Comparison of ENCODE assay signal across 15 cellular contexts in the genomic region with DNA sequence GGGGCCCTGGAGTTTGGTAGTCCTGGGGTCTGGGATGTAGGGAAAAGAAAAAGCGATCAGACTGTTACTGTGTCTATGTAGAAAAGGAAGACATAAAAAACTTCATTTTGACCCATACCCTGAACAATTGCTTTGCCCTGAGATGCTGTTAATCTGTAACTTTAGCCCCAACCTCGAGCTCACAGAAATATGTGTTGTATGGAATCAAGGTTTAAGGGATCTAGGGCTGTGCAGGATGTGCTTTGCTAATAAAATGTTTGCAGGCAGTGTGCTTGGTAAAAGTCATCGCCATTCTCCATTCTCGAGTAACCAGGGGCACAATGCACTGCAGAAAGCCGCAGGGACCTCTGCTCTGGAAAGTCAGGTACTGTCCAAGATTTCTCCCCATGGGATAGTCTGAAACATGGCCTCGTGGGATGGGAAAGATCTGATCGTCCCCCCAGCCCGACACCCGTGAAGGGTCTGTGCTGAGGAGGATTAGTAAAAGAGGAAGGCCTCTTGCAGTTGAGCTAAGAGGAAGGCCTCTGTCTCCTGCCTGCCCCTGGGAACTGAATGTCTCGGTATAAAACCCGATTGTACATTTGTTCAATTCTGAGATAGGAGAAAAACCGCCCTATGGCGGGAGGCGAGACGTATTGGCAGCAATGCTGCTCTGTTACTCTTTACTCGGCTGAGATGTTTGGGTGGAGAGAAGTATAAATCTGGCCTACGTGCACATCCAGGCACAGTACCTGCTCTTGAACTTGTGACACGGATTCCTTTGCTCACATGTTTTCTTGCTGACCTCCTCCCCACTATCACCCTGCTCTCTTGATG. TPM values are rescaled to one million over a fixed set of nuclear protein-coding genes. Genes with fewer than 3 reads are reported as not detected.
A peak's percentile ranks its signal among the peaks of the same experiment; 100 is the strongest.
DNase-seq lines count a peak whose midpoint lies in the region; TF ChIP-seq lines count a peak whose summit lies in the region.
"Not testable (repeated sequence)": the region's sequence is repeated elsewhere in the genome, so short reads cannot be mapped to it uniquely, and the experiment has no call there.
"Had no signal": no experiment of that assay in that cellular context is flagged by ENCODE, and none has a peak within 500 bp of the region (broad histone marks: within the 10 kb centered on the region; RNA-seq: fewer than 3 reads in every experiment).

No MANE protein-coding gene starts in this region.

- H3K79me2 ChIP-seq in OCI-LY3 (ENCODE audit: low read length), result not testable (repeated sequence)

- peaks cover 61% of the 10 kb centered on the region for H3K4me1 Mint-ChIP-seq in CD14-positive monocyte
- H3K4me1 Mint-ChIP-seq in endothelial cell (ENCODE audit: unreplicated experiment), result peaks cover 11% of the 10 kb centered on the region

- 85% methylated on average over 13 of the region's 18 CpGs for WGBS in mesenchymal stem cell
- 45 to 49% methylated on average over 7 to 18 of the region's 18 CpGs for WGBS in transverse colon (ENCODE audit: low coverage in 1 of 2), 2 donors

- peak overlapping the region; percentile 89 for H3K4me2 ChIP-seq in OCI-LY3 (ENCODE audit: low read length)
- peak overlapping the region; percentile 73 for H3K4me2 ChIP-seq in mesenchymal stem cell (ENCODE audit: low read length, poor library complexity, severe bottlenecking)

- peak overlapping the region in 1 of 2 experiments; percentile 7 for H2BK12ac ChIP-seq in mesenchymal stem cell (ENCODE audit: low read length in 2 of 2)

- not testable (repeated sequence) for TF ChIP-seq EP300 in transverse colon (IDR thresholded peaks at IDR 0.05; ENCODE audit: low read depth)

- H3K27ac ChIP-seq in OCI-LY3 (ENCODE audit: low read length) (peak overlapping the region; percentile 80), VCaP (peak overlapping the region; percentile 48), mesenchymal stem cell (ENCODE audit: low read length, poor library complexity, severe bottlenecking) (peak overlapping the region; percentile 98), transverse colon (peak overlapping the region; percentile 77 to 86 (median 82))

- not testable (repeated sequence) for H3K23ac ChIP-seq in mesenchymal stem cell (ENCODE audit: low read length in 2 of 2)

- H2BK120ac ChIP-seq in mesenchymal stem cell (ENCODE audit: low read depth, low read length), result peak overlapping the region; percentile 90

- H3K14ac ChIP-seq in mesenchymal stem cell (ENCODE audit: low read length in 2 of 2), result not testable (repeated sequence)

- not testable (repeated sequence) for H4K20me1 ChIP-seq in OCI-LY3 (ENCODE audit: insufficient read depth, low read length)

- peak overlapping the region; percentile 7; the same call in 1 of the 2 replicates for H2AFZ ChIP-seq in OCI-LY3 (ENCODE audit: low read depth, low read length)
- H2AFZ ChIP-seq in mesenchymal stem cell (ENCODE audit: low read depth, low read length), result not testable (repeated sequence)

- not testable (repeated sequence) for H2BK15ac ChIP-seq in mesenchymal stem cell (ENCODE audit: low read depth, poor library complexity, severe bottlenecking)

- H3K27me3 Mint-ChIP-seq in CD14-positive monocyte (ENCODE audit: low read depth in 3 of 3); endothelial cell (ENCODE audit: unreplicated experiment): not testable (repeated sequence)

- not testable (repeated sequence) for TF ChIP-seq CTCF in CD14-positive monocyte (IDR thresholded peaks at IDR 0.05); OCI-LY3 (IDR thresholded peaks at IDR 0.05; ENCODE audit: low read depth, low read length); VCaP (conservative IDR thresholded peaks at IDR 0.05); endothelial cell (IDR thresholded peaks at IDR 0.05; ENCODE audit: unreplicated experiment); transverse colon (IDR thresholded peaks at IDR 0.05)

- H3K4me1 ChIP-seq in OCI-LY3 (ENCODE audit: low read length) (peaks cover 51% of the 10 kb centered on the region), mesenchymal stem cell (ENCODE audit: control insufficient read depth, insufficient read depth, low read depth, low read length) (peaks cover 30% of the 10 kb centered on the region), transverse colon (peaks cover 0 to 45% (median 33%) of the 10 kb centered on the region in 4 donors)

- H3K18ac ChIP-seq in mesenchymal stem cell (ENCODE audit: low read depth in 1 of 2, low read length in 2 of 2), result not testable (repeated sequence)

- H4K8ac ChIP-seq in mesenchymal stem cell (ENCODE audit: low read length), result peak overlapping the region; percentile 51

- not testable (repeated sequence) for H3K36me3 Mint-ChIP-seq in CD14-positive monocyte; endothelial cell (ENCODE audit: low read depth, unreplicated experiment)

- peak overlapping the region; percentile 89 to 96 (median 94) for H3K27ac Mint-ChIP-seq in CD14-positive monocyte
- not testable (repeated sequence) for H3K27ac Mint-ChIP-seq in endothelial cell (ENCODE audit: unreplicated experiment)

- not testable (repeated sequence) for H4K91ac ChIP-seq in mesenchymal stem cell (ENCODE audit: low read length)

- not testable (repeated sequence) for H3K27me3 ChIP-seq in OCI-LY3 (ENCODE audit: low read depth, low read length); mesenchymal stem cell (ENCODE audit: control insufficient read depth in 1 of 2, insufficient read depth in 1 of 2, low read length in 2 of 2); transverse colon

- H3K9me3 ChIP-seq in OCI-LY3 (ENCODE audit: insufficient read depth, low read length); mesenchymal stem cell (ENCODE audit: control insufficient read depth, low read length); transverse colon: not testable (repeated sequence)

- peak overlapping the region; percentile 76 for H3K4me3 ChIP-seq in OCI-LY3 (ENCODE audit: low read length)
- not testable (repeated sequence) for H3K4me3 ChIP-seq in mesenchymal stem cell (ENCODE audit: insufficient read depth in 1 of 2, low read depth in 1 of 2, low read length in 2 of 2); transverse colon

- peak overlapping the region; percentile 89 for H3K9ac ChIP-seq in OCI-LY3 (ENCODE audit: low read length)
- not testable (repeated sequence) for H3K9ac ChIP-seq in mesenchymal stem cell (ENCODE audit: low read length)

- not testable (repeated sequence) for H3K36me3 ChIP-seq in OCI-LY3 (replicated peaks; ENCODE audit: low read depth, low read length); mesenchymal stem cell (ENCODE audit: control insufficient read depth in 1 of 2, insufficient read depth in 2 of 2, low read depth in 1 of 2, low read length in 2 of 2); transverse colon

- peak; percentile 19 for TF ChIP-seq POLR2A in transverse colon (IDR thresholded peaks at IDR 0.05)

- not testable (repeated sequence) for H3K79me1 ChIP-seq in mesenchymal stem cell (replicated peaks; ENCODE audit: low read length, poor library complexity, severe bottlenecking)

- peak overlapping the region; percentile 97 for H2BK5ac ChIP-seq in mesenchymal stem cell (ENCODE audit: low read depth, low read length, poor library complexity, severe bottlenecking)

- not testable (repeated sequence) for DNase-seq in CD14-positive monocyte (ENCODE audit: low spot score); endothelial cell (ENCODE audit: low spot score); mesenchymal stem cell; transverse colon
- DNase-seq in KBM-7, result peak; percentile 48
- DNase-seq in renal cortical epithelial cell (ENCODE audit: low read depth), result peak; percentile 67

- peak overlapping the region; percentile 51 to 84 for H3K4me3 Mint-ChIP-seq in CD14-positive monocyte
- peak overlapping the region; percentile 21 for H3K4me3 Mint-ChIP-seq in endothelial cell (ENCODE audit: unreplicated experiment)

- in situ Hi-C loops in KBM-7 (cut with MboI; ENCODE audit: low pct_unique_long_range_greater_than_20kb, low sequenced_read_pairs) (loop anchor here (10.0 kb wide), 1 partner anchor 48 kb away; no protein-coding TSS in a partner anchor), transverse colon (cut with MboI; ENCODE audit: low pct_ligation_motif_present in 1 of 4, low pct_unique_long_range_greater_than_20kb in 1 of 4, low sequenced_read_pairs in 3 of 4) (loop anchor here in 2 of 4 donors (10.0 to 25.0 kb wide), 2 partner anchors 48 to 140 kb away; partner anchors contain the start of gene IQCN (in 1 of the 2))

- H3K9me3 Mint-ChIP-seq in CD14-positive monocyte; endothelial cell (ENCODE audit: unreplicated experiment): not testable (repeated sequence)

- peak overlapping the region in 1 of 2 experiments; percentile 59 for H3K4ac ChIP-seq in mesenchymal stem cell (ENCODE audit: low read depth in 1 of 2, low read length in 2 of 2)

- intact Hi-C loops in CD14-positive monocyte (cut with micrococcal nuclease), result loop anchor here in 1 of 2 donors (2.0 kb wide), 1 partner anchor 14 kb away; no protein-coding TSS in a partner anchor
- intact Hi-C loops in transverse colon (cut with DNase I; ENCODE audit: low total_unique reads), result not testable (repeated sequence)

- peak overlapping the region; percentile 91 for H2AK5ac ChIP-seq in mesenchymal stem cell (ENCODE audit: low read length, severe bottlenecking)

RNA-seq across cellular contexts. Expression of gene LRRC25, which starts 5.2 kb away (rescaled TPM):
- polyA plus RNA-seq in CD14-positive monocyte, result 100 to 1,000 TPM; 416 to 581 TPM
- total RNA-seq in endothelial cell (ENCODE audit: unreplicated experiment), result not detected
- polyA plus RNA-seq in mesenchymal stem cell (2013, experiment 1 of 2), result 1.0 TPM
- polyA plus RNA-seq in mesenchymal stem cell (2013, experiment 2 of 2), result 1.1 TPM
- not detected in 2 replicates for total RNA-seq in renal cortical epithelial cell
- total RNA-seq in transverse colon, result 1 to 10 TPM in 3 of 4 donors, not detected in 1; 3.3 to 4.9 (median 4.1) TPM
- total RNA-seq: A673; activated CD4-positive, alpha-beta T cell treated with anti-CD3 and anti-CD28 coated beads, Interleukin-2, amount 10 ng/mL, durations not matched to agents 24 days and 14 days; activated T-helper 2 cell treated with anti-CD3 and anti-CD28 coated beads, Interferon-gamma antibody, Interleukin-2, Interleukin-4, amounts not matched to agents 10 μg/mL and 5 μg/mL and 100 μg/mL, durations not matched to agents 14 hours and 24 hours and 36 hours; chondrocyte; endothelial cell of umbilical vein; HFFc6; mammary epithelial cell had no signal
- polyA plus RNA-seq: endothelial cell of umbilical vein, mammary epithelial cell had no signal

RNA-seq across cellular contexts. Expression of gene SSBP4, which starts 16.6 kb away (rescaled TPM):
- polyA plus RNA-seq in CD14-positive monocyte, result 10 to 100 TPM; 38.5 to 48.3 TPM
- total RNA-seq in endothelial cell (ENCODE audit: unreplicated experiment) (60.7 TPM), renal cortical epithelial cell (40.5 and 49.3 TPM in 2 replicates), transverse colon (10 to 100 TPM in 3 of 4 donors, 1 to 10 TPM in 1; 9.4 to 40.4 (median 32.2) TPM)
- 88.5 TPM for polyA plus RNA-seq in mesenchymal stem cell (2013, experiment 1 of 2)
- 97.4 TPM for polyA plus RNA-seq in mesenchymal stem cell (2013, experiment 2 of 2)

RNA-seq across cellular contexts. Expression of gene GDF15, which starts 16.7 kb away (rescaled TPM):
- not detected for polyA plus RNA-seq in CD14-positive monocyte
- 1.3 TPM for total RNA-seq in endothelial cell (ENCODE audit: unreplicated experiment)
- 355 TPM for polyA plus RNA-seq in mesenchymal stem cell (2013, experiment 1 of 2)
- polyA plus RNA-seq in mesenchymal stem cell (2013, experiment 2 of 2), result 348 TPM
- 108 and 190 TPM in 2 replicates for total RNA-seq in renal cortical epithelial cell
- total RNA-seq in transverse colon, result 10 to 100 TPM; 36.3 to 77.0 (median 58.9) TPM
- total RNA-seq: activated T-helper 2 cell treated with anti-CD3 and anti-CD28 coated beads, Interferon-gamma antibody, Interleukin-2, Interleukin-4, amounts not matched to agents 10 μg/mL and 5 μg/mL and 100 μg/mL, durations not matched to agents 14 hours and 24 hours and 36 hours had no signal

RNA-seq across cellular contexts. Expression of gene ISYNA1, which starts 35.3 kb away (rescaled TPM):
- not detected for polyA plus RNA-seq in CD14-positive monocyte
- total RNA-seq in endothelial cell (ENCODE audit: unreplicated experiment) (68.5 TPM), renal cortical epithelial cell (37.5 and 69.9 TPM in 2 replicates), transverse colon (10 to 100 TPM in 2 of 4 donors, 1 to 10 TPM in 2; 3.0 to 15.1 (median 8.8) TPM)
- polyA plus RNA-seq in mesenchymal stem cell (2013, experiment 1 of 2), result 83.2 TPM
- 85.1 TPM for polyA plus RNA-seq in mesenchymal stem cell (2013, experiment 2 of 2)

Comparison
In these comparisons a context has a peak if more than half of its experiments do, and no peak if none do; other contexts are left out.
1. H3K27ac ChIP-seq: peak in every context shown above with its lines; median percentile 98 in mesenchymal stem cell; 82 in transverse colon; 80 in OCI-LY3; 48 in VCaP.
2. RNA of gene GDF15, which starts 16.7 kb away (total RNA-seq): 108 to 190 TPM in renal cortical epithelial cell and 36.3 to 77.0 TPM in transverse colon; 1.3 TPM in endothelial cell (single experiment); every median in the first group is over 10 times any median in the second.